Comparison of ENCODE assay signal across 25 cellular contexts in the genomic region with DNA sequence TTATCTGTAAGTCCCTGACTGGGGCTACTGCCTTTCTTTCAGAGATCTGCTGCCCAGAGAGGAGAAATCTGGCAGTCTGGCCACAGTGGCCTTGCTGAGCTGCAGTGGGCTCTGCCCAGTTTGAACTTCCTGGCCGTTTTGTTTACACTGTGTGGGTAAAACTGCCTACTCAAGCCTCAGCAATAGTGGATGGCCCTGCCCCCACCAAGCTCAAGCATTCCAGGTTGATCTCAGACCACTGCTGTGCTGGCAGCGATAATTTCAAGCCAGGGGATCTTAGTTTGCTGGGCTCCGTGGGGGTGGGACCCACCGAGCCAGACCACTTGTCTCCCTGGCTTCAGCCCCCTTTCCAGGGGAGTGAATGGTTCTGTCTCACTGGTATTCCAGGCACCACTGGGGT.
DNase-seq lines count a peak whose midpoint lies in the region; TF ChIP-seq lines count a peak whose summit lies in the region.
"Had no signal": no experiment of that assay in that cellular context is flagged by ENCODE, and none has a peak within 500 bp of the region (broad histone marks: within the 10 kb centered on the region; RNA-seq: fewer than 3 reads in every experiment).

No MANE protein-coding gene starts in this region.

- no peak for TF ChIP-seq CTCF in hepatocyte (IDR thresholded peaks at IDR 0.05; ENCODE audit: poor library complexity)
- TF ChIP-seq CTCF in osteoblast (IDR thresholded peaks at IDR 0.05; ENCODE audit: extremely low read depth, low read depth, low read length), result no peak
- no peak for TF ChIP-seq CTCF in transverse colon (IDR thresholded peaks at IDR 0.05)

- no peak for TF ChIP-seq POLR2A in transverse colon (IDR thresholded peaks at IDR 0.05)

- H3K4me2 ChIP-seq in hepatocyte, result no peak overlapping the region
- no peak overlapping the region for H3K4me2 ChIP-seq in osteoblast (ENCODE audit: insufficient read depth, low read length)

- H3K4me3 ChIP-seq in hepatocyte (no peak overlapping the region), osteoblast (ENCODE audit: insufficient read depth, low read length) (no peak overlapping the region), transverse colon (no peak overlapping the region), H7 (ENCODE audit: insufficient read depth, low read depth, low read length) (no peak overlapping the region)

- H3K4me1 ChIP-seq in hepatocyte (ENCODE audit: insufficient read depth) (peaks cover 18% of the 10 kb centered on the region), osteoblast (ENCODE audit: insufficient read depth, low read length) (no peaks in the 10 kb centered on the region), transverse colon (peaks cover 0 to 9% (median 0%) of the 10 kb centered on the region in 4 donors)

- H3K27ac ChIP-seq in hepatocyte, result no peak overlapping the region
- H3K27ac ChIP-seq in osteoblast (ENCODE audit: low read depth, low read length), result no peak overlapping the region
- no peak overlapping the region for H3K27ac ChIP-seq in transverse colon
- H3K27ac ChIP-seq: brain microvascular endothelial cell had no signal

- intact Hi-C loops in transverse colon (cut with DNase I; ENCODE audit: low total_unique reads), result no loop called here

- H4K20me1 ChIP-seq in hepatocyte (ENCODE audit: insufficient read depth, poor library complexity, severe bottlenecking) (no peaks in the 10 kb centered on the region), osteoblast (ENCODE audit: insufficient read depth, low read length) (no peaks in the 10 kb centered on the region)

- H3K36me3 ChIP-seq in hepatocyte (replicated peaks; ENCODE audit: insufficient read depth, low read depth) (no peaks in the 10 kb centered on the region), osteoblast (ENCODE audit: insufficient read depth, low read length) (no peaks in the 10 kb centered on the region), transverse colon (no peaks in the 10 kb centered on the region), H7 (replicated peaks; ENCODE audit: control insufficient read depth, insufficient read depth, low read length) (no peaks in the 10 kb centered on the region)
- H3K36me3 ChIP-seq: brain microvascular endothelial cell had no signal

- in situ Hi-C loops in transverse colon (cut with MboI; ENCODE audit: low pct_ligation_motif_present in 1 of 4, low pct_unique_long_range_greater_than_20kb in 1 of 4, low sequenced_read_pairs in 3 of 4), result loop anchor here in 2 of 4 donors (10.0 to 25.0 kb wide), 3 partner anchors 371 to 546 kb away; no protein-coding TSS in a partner anchor

- no peak for TF ChIP-seq EP300 in transverse colon (IDR thresholded peaks at IDR 0.05; ENCODE audit: low read depth)

- no peaks in the 10 kb centered on the region for H3K9me2 ChIP-seq in hepatocyte (replicated peaks; ENCODE audit: insufficient read depth)

- DNase-seq in H4 (ENCODE audit: low spot score), result peak; percentile 64
- peak; percentile 77 for DNase-seq in NCI-H748 (lab: John Stamatoyannopoulos, UW; ENCODE audit: unreplicated experiment)
- DNase-seq in hepatocyte (ENCODE audit: low spot score), result peak; percentile 22
- DNase-seq in osteoblast (ENCODE audit: insufficient read length, low spot score, missing footprints), result no peak
- no peak for DNase-seq in foreskin melanocyte
- no peak for DNase-seq in transverse colon
- no peak for DNase-seq in RPMI8226
- DNase-seq in H7, result no peak
- DNase-seq: activated B cell treated with CpG ODN at 0.5 μM for 24 hours; activated CD4-positive, alpha-beta T cell treated with anti-CD3 and anti-CD28 coated beads, Interleukin-2, amount 50 U/mL, for 4 hours; activated effector memory CD4-positive, alpha-beta T cell treated with Interleukin-2 at 50 U/mL for 16 hours; activated naive CD8-positive, alpha-beta T cell treated with anti-CD3 and anti-CD28 coated beads, Interleukin-2, amount 50 U/mL, for 24 hours; brain microvascular endothelial cell; C1 segment of cervical spinal cord; Calu3; effector memory CD4-positive, alpha-beta T cell; EL; immature natural killer cell; left ventricle myocardium superior; NCI-H1092; NCI-H187 treated with DMSO at 0.1 percent for 48 hours; NCI-H82; Right ventricle myocardium superior; SW 1271; trophoblast cell had no signal

- no peak overlapping the region for H2AFZ ChIP-seq in hepatocyte
- H2AFZ ChIP-seq in osteoblast (ENCODE audit: low read length), result peak overlapping the region; percentile 67

- H3K79me2 ChIP-seq in hepatocyte (no peaks in the 10 kb centered on the region), osteoblast (ENCODE audit: insufficient read depth, low read length) (no peaks in the 10 kb centered on the region)

- no peaks in the 10 kb centered on the region for H3K9me3 ChIP-seq in hepatocyte (ENCODE audit: low read depth)
- no peaks in the 10 kb centered on the region for H3K9me3 ChIP-seq in osteoblast (ENCODE audit: low read depth, low read length)
- no peaks in the 10 kb centered on the region for H3K9me3 ChIP-seq in transverse colon

- WGBS in hepatocyte (ENCODE audit: low lambda C conversion rate, missing lambda C conversion rate), result 31% methylated on average over 4 of the region's 4 CpGs
- 68% methylated on average over 4 of the region's 4 CpGs; no CpG with 5 or more reads in 1 of the 2 donors for WGBS in transverse colon (ENCODE audit: low coverage in 1 of 2), 2 donors

- no peaks in the 10 kb centered on the region for H3K27me3 ChIP-seq in hepatocyte
- H3K27me3 ChIP-seq in osteoblast (ENCODE audit: insufficient read depth, low read length), result no peaks in the 10 kb centered on the region
- no peaks in the 10 kb centered on the region for H3K27me3 ChIP-seq in transverse colon
- no peaks in the 10 kb centered on the region for H3K27me3 ChIP-seq in H7 (ENCODE audit: control insufficient read depth, insufficient read depth, low read length)
- H3K27me3 ChIP-seq: brain microvascular endothelial cell had no signal

Comparison
In these comparisons a context has a peak if more than half of its experiments do, and no peak if none do; other contexts are left out.
1. DNase-seq: peak in H4 (single experiment), NCI-H748 (single experiment) and hepatocyte (single experiment); none in osteoblast (single experiment), foreskin melanocyte (single experiment), transverse colon (single experiment), RPMI8226 (single experiment) and H7 (single experiment).